Comparison of ENCODE assay signal across 18 cellular contexts in the genomic region with DNA sequence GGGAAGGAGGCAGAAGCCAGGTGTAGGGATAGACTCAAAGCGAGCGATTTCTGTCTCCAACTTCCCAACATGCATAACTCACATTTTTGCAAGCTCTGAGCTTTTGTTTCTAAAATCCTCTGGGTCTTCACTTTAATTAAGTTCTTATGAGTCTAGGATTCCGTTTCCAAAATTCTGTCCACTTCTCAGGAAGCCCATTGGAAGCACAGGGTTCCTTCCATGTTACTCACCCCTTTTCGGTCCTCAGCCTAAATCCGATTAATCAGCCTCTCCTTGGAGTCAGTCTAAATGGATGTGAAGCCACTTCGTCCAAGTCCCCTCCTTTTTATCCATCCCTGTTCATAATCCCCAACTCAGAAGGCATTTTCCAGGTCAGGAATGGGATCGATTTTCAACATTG. TPM values are rescaled to one million over a fixed set of nuclear protein-coding genes. Genes with fewer than 3 reads are reported as not detected.
A peak's percentile ranks its signal among the peaks of the same experiment; 100 is the strongest.
DNase-seq lines count a peak whose midpoint lies in the region; ATAC-seq and TF ChIP-seq lines count a peak whose summit lies in the region.
"Had no signal": no experiment of that assay in that cellular context is flagged by ENCODE, and none has a peak within 500 bp of the region (broad histone marks: within the 10 kb centered on the region; RNA-seq: fewer than 3 reads in every experiment).

No MANE protein-coding gene starts in this region.

- H3K27me3 Mint-ChIP-seq in WTC11 (ENCODE audit: low read depth), result peaks cover 52% of the 10 kb centered on the region
- peaks cover 17% of the 10 kb centered on the region for H3K27me3 Mint-ChIP-seq in endodermal cell (ENCODE audit: insufficient read depth)
- peaks cover 17% of the 10 kb centered on the region for H3K27me3 Mint-ChIP-seq in mesothelial cell of epicardium (ENCODE audit: low read depth)
- no peaks in the 10 kb centered on the region for H3K27me3 Mint-ChIP-seq in chondrocyte (ENCODE audit: low read depth)
- no peaks in the 10 kb centered on the region for H3K27me3 Mint-ChIP-seq in CD4-positive, alpha-beta T cell

- peak overlapping the region; percentile 78 for H3K4me3 ChIP-seq in endodermal cell (ENCODE audit: low read length)
- peak overlapping the region; percentile 83 to 95 (median 86) for H3K4me3 ChIP-seq in subcutaneous abdominal adipose tissue (ENCODE audit: low read depth in 1 of 5, low read length in 5 of 5)
- H3K4me3 ChIP-seq: SK-N-MC had no signal

- no peaks in the 10 kb centered on the region for H3K9me3 Mint-ChIP-seq in WTC11
- H3K9me3 Mint-ChIP-seq in endodermal cell, result no peaks in the 10 kb centered on the region
- H3K9me3 Mint-ChIP-seq in mesothelial cell of epicardium, result no peaks in the 10 kb centered on the region
- no peaks in the 10 kb centered on the region for H3K9me3 Mint-ChIP-seq in chondrocyte (ENCODE audit: low read depth)
- no peaks in the 10 kb centered on the region for H3K9me3 Mint-ChIP-seq in CD4-positive, alpha-beta T cell
- H3K9me3 Mint-ChIP-seq: CD8-positive, alpha-beta T cell; stimulated activated effector memory CD8-positive, alpha-beta T cell treated with anti-CD3 and anti-CD28 coated beads, Interleukin-12 subunit alpha, Interleukin-12 subunit beta, amount 100 ng/mL, for 72 hours had no signal

- no peaks in the 10 kb centered on the region for H3K27me3 ChIP-seq in endodermal cell (ENCODE audit: control insufficient read depth, insufficient read depth, low read length, poor library complexity, severe bottlenecking)
- H3K27me3 ChIP-seq in subcutaneous abdominal adipose tissue (ENCODE audit: control insufficient read depth in 5 of 5, insufficient read depth in 4 of 5, low read length in 5 of 5), result no peaks in the 10 kb centered on the region
- no peaks in the 10 kb centered on the region for H3K27me3 ChIP-seq in CD4-positive, alpha-beta T cell (ENCODE audit: control insufficient read depth, insufficient read depth, low read length)
- H3K27me3 ChIP-seq: brain microvascular endothelial cell had no signal

- H3K9me3 ChIP-seq in endodermal cell (ENCODE audit: control insufficient read depth, low read length) (no peaks in the 10 kb centered on the region), subcutaneous abdominal adipose tissue (ENCODE audit: control insufficient read depth in 5 of 5, low read length in 5 of 5) (no peaks in the 10 kb centered on the region)
- H3K9me3 ChIP-seq in CD4-positive, alpha-beta T cell (ENCODE audit: control insufficient read depth, low read length), result no peaks in the 10 kb centered on the region

- H3K36me3 Mint-ChIP-seq in WTC11 (no peaks in the 10 kb centered on the region; the same call in 1 of the 2 replicates), endodermal cell (ENCODE audit: low read depth) (peaks cover 15% of the 10 kb centered on the region), mesothelial cell of epicardium (no peaks in the 10 kb centered on the region), chondrocyte (ENCODE audit: low read depth) (no peaks in the 10 kb centered on the region)
- peaks cover 3% of the 10 kb centered on the region for H3K36me3 Mint-ChIP-seq in CD4-positive, alpha-beta T cell (ENCODE audit: low read depth)

- H3K4me1 ChIP-seq in endodermal cell (ENCODE audit: control insufficient read depth, insufficient read depth, low read length) (no peaks in the 10 kb centered on the region), subcutaneous abdominal adipose tissue (ENCODE audit: control insufficient read depth in 5 of 5, insufficient read depth in 5 of 5, low read length in 5 of 5) (peaks cover 39 to 79% (median 74%) of the 10 kb centered on the region in 5 donors)

- POLR2A ChIA-PET in WTC11 (lab: Charles Lee) (interaction anchor here (0.6 to 1.1 kb wide), 2 partner anchors 17 to 19 kb away, joined by 3 read pairs; no protein-coding TSS in a partner anchor), HEK293T (lab: Yijun Ruan, JAX) (no interaction called here)
- POLR2A ChIA-PET in CD4-positive, alpha-beta T cell (lab: Charles Lee), result no interaction called here

- intact Hi-C loops in CD4-positive, alpha-beta T cell (cut with DNase I, micrococcal nuclease), result no loop called here

- TF ChIP-seq CTCF in WTC11 (IDR thresholded peaks at IDR 0.05) (no peak), endodermal cell (conservative IDR thresholded peaks at IDR 0.05) (no peak), mesothelial cell of epicardium (IDR thresholded peaks at IDR 0.05; ENCODE audit: unreplicated experiment) (no peak), chondrocyte (IDR thresholded peaks at IDR 0.05) (no peak)
- no peak for TF ChIP-seq CTCF in CD4-positive, alpha-beta T cell (IDR thresholded peaks at IDR 0.05)

- H3K9ac ChIP-seq in endodermal cell (ENCODE audit: extremely low read depth, low read length, poor library complexity, severe bottlenecking), result no peak overlapping the region
- H3K9ac ChIP-seq in subcutaneous abdominal adipose tissue (ENCODE audit: low read length in 5 of 5), result peak overlapping the region; percentile 83 to 92 (median 88)
- H3K9ac ChIP-seq: KMS-11 had no signal

- peaks cover 4% of the 10 kb centered on the region for H3K4me1 Mint-ChIP-seq in WTC11
- peaks cover 6% of the 10 kb centered on the region for H3K4me1 Mint-ChIP-seq in endodermal cell
- peaks cover 7% of the 10 kb centered on the region for H3K4me1 Mint-ChIP-seq in mesothelial cell of epicardium
- peaks cover 20% of the 10 kb centered on the region for H3K4me1 Mint-ChIP-seq in chondrocyte (ENCODE audit: low read depth)
- peaks cover 39% of the 10 kb centered on the region for H3K4me1 Mint-ChIP-seq in CD4-positive, alpha-beta T cell (ENCODE audit: low read depth)

- CTCF ChIA-PET in WTC11 (lab: Charles Lee) (interaction anchor here (2.1 to 2.3 kb wide), 4 partner anchors 20 to 94 kb away, joined by 9 to 21 read pairs (median 14); no protein-coding TSS in a partner anchor), HEK293T (lab: Yijun Ruan, JAX) (no interaction called here)
- CTCF ChIA-PET in CD4-positive, alpha-beta T cell (lab: Charles Lee), result interaction anchor here (0.6 kb wide), 1 partner anchor 203 kb away, joined by 5 read pairs; no protein-coding TSS in a partner anchor

- H3K27ac Mint-ChIP-seq in WTC11 (no peak overlapping the region), endodermal cell (no peak overlapping the region), mesothelial cell of epicardium (no peak overlapping the region), chondrocyte (ENCODE audit: unreplicated experiment) (no peak overlapping the region)
- H3K27ac Mint-ChIP-seq in CD4-positive, alpha-beta T cell, result no peak overlapping the region
- H3K27ac Mint-ChIP-seq: CD8-positive, alpha-beta T cell had no signal

- no peak overlapping the region for H3K27ac ChIP-seq in endodermal cell (ENCODE audit: low read depth, low read length)
- peak overlapping the region; percentile 98 for H3K27ac ChIP-seq in subcutaneous abdominal adipose tissue (ENCODE audit: low read depth, low read length)
- no peak overlapping the region for H3K27ac ChIP-seq in CD4-positive, alpha-beta T cell (ENCODE audit: low read depth, low read length)
- H3K27ac ChIP-seq: brain microvascular endothelial cell, KMS-11, SK-N-MC had no signal

- DNase-seq in WTC11 (ENCODE audit: low spot score), result no peak
- DNase-seq in endodermal cell, result no peak
- DNase-seq in mesothelial cell of epicardium (ENCODE audit: low spot score in 2 of 2, unreplicated experiment in 2 of 2), result no peak
- no peak for DNase-seq in chondrocyte (ENCODE audit: low spot score)
- DNase-seq in NCI-H2227 (lab: John Stamatoyannopoulos, UW; ENCODE audit: unreplicated experiment), result no peak
- no peak for DNase-seq in CD4-positive, alpha-beta T cell
- DNase-seq in HEK293T (ENCODE audit: extremely low spot score), result no peak
- DNase-seq: activated CD4-positive, CD25-positive, alpha-beta regulatory T cell; brain microvascular endothelial cell; CD8-positive, alpha-beta T cell; erythroblast; NCI-H2029; NK-92 treated with Interleukin-12 subunit alpha and Interleukin-12 subunit beta, amount 100 ng/mL, for 24 hours; stimulated activated CD4-positive, alpha-beta T cell treated with anti-CD3 and anti-CD28 coated beads, Interleukin-1b, Interleukin-23, amount 100 ng/mL, for 48 hours had no signal

- ATAC-seq in WTC11, result no peak
- no peak for ATAC-seq in CD4-positive, alpha-beta T cell (ENCODE audit: poor library complexity)
- ATAC-seq: CD8-positive, alpha-beta T cell had no signal

- H3K4me3 Mint-ChIP-seq in WTC11 (peak overlapping the region; percentile 2; the same call in 1 of the 2 replicates), endodermal cell (no peak overlapping the region), mesothelial cell of epicardium (peak overlapping the region; percentile 30), chondrocyte (ENCODE audit: unreplicated experiment) (no peak overlapping the region)
- H3K4me3 Mint-ChIP-seq in CD4-positive, alpha-beta T cell, result no peak overlapping the region

- WGBS in endodermal cell (ENCODE audit: insufficient coverage in 1 of 2, insufficient read length in 1 of 2), 2 experiments, result 91 to 100% methylated on average over 5 to 7 of the region's 7 CpGs

- H3K36me3 ChIP-seq in endodermal cell (ENCODE audit: control insufficient read depth, insufficient read depth, low read length) (peaks cover 6% of the 10 kb centered on the region), subcutaneous abdominal adipose tissue (ENCODE audit: control insufficient read depth in 5 of 5, insufficient read depth in 5 of 5, low read length in 5 of 5) (peaks cover 0 to 36% (median 27%) of the 10 kb centered on the region in 5 donors)
- H3K36me3 ChIP-seq: brain microvascular endothelial cell had no signal

TF ChIP-seq in WTC11, 78 proteins besides CTCF, POLR2A, EP300 and RAD21 (continues in another document):
- TF ChIP-seq ZNF396 (CRISPR knock-in tag; IDR thresholded peaks at IDR 0.05; ENCODE audit: borderline replicate concordance) (no peak), KAT7 (CRISPR knock-in tag; IDR thresholded peaks at IDR 0.05; ENCODE audit: borderline replicate concordance) (no peak)

TF ChIP-seq in HEK293T, 16 proteins besides CTCF, POLR2A, EP300 and RAD21 (continues in another document):
- TF ChIP-seq SUZ12 (IDR thresholded peaks at IDR 0.05) (no peak), ARNT (IDR thresholded peaks at IDR 0.05) (no peak), FOXM1 (IDR thresholded peaks at IDR 0.05; ENCODE audit: borderline replicate concordance) (no peak), LEF1 (IDR thresholded peaks at IDR 0.05; ENCODE audit: borderline replicate concordance) (no peak), FOXK2 (IDR thresholded peaks at IDR 0.05) (no peak), TARDBP (IDR thresholded peaks at IDR 0.05) (no peak)

RNA-seq across cellular contexts. Expression of gene GPX3, which starts 1.4 kb away (rescaled TPM):
- 24.5 to 26.9 TPM (median 26.2 TPM) in 3 replicates for total RNA-seq in WTC11 (2021)
- 10 to 100 TPM; 44.9 to 47.1 TPM for total RNA-seq in endodermal cell
- polyA plus RNA-seq in endodermal cell (2013, experiment 1 of 2), result 27.5 TPM
- polyA plus RNA-seq in endodermal cell (2013, experiment 2 of 2), result 26.7 TPM
- total RNA-seq in mesothelial cell of epicardium, result 2.0 to 2.6 TPM (median 2.4 TPM) in 3 replicates
- total RNA-seq in chondrocyte, result 1.5 to 5.3 TPM (median 4.9 TPM) in 3 replicates
- total RNA-seq in CD4-positive, alpha-beta T cell, result under 1 TPM in 1 of 2 experiments, not detected in 1; 0.58 TPM
- total RNA-seq: CD8-positive, alpha-beta T cell had no signal

RNA-seq across cellular contexts. Expression of gene TNIP1, which starts 59.1 kb away (rescaled TPM):
- total RNA-seq in WTC11 (2021), result 41.1 to 48.9 TPM (median 47.0 TPM) in 3 replicates
- 10 to 100 TPM; 51.3 to 52.2 TPM for total RNA-seq in endodermal cell
- polyA plus RNA-seq in endodermal cell (2013, experiment 1 of 2), result 33.0 TPM
- polyA plus RNA-seq in endodermal cell (2013, experiment 2 of 2), result 31.1 TPM
- 80.4 to 84.1 TPM (median 81.8 TPM) in 3 replicates for total RNA-seq in mesothelial cell of epicardium
- total RNA-seq in chondrocyte, result 47.2 to 75.6 TPM (median 74.0 TPM) in 3 replicates
- total RNA-seq in CD4-positive, alpha-beta T cell, result 100 to 1,000 TPM; 110 to 115 TPM

Comparison
In these comparisons a context has a peak if more than half of its experiments do, and no peak if none do; other contexts are left out.
1. H3K4me3 Mint-ChIP-seq: peak in WTC11 (single experiment) and mesothelial cell of epicardium (single experiment); none in endodermal cell (single experiment), chondrocyte (single experiment) and CD4-positive, alpha-beta T cell (single experiment).